In the genomic region with DNA sequence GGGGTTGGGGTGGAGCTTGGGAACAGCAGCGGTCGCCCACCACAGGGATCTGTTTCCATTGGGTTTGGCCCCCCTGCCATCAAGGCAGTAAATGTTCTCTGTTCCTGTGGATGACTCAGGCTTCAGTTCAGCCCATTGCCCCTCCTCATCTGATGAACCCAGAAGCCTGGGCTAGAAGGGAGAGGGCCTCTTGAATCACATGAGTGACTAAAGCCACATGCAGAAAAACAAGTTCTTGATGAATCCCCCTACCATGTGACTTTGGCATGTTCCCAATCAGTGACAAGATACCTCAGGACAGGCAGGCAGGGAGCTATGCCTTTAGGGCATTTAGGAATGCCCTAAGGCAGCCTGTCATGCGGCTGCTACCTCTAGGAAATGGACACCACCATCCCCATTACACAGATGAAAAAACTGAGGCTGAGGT, we compare ENCODE assay signal across 1 cellular context.
TF ChIP-seq lines count a peak whose summit lies in the region.

No MANE protein-coding gene starts in this region.

TF ChIP-seq in K562, 482 proteins besides CTCF, POLR2A, EP300 and RAD21:
- TF ChIP-seq VEZF1 (CRISPR knock-in tag; IDR thresholded peaks at IDR 0.05) (peak; percentile 40; the same call in 1 of the 2 replicates), ADNP (tag; IDR thresholded peaks at IDR 0.05) (peak; percentile 48; the same call in 1 of the 2 replicates), DMBX1 (CRISPR knock-in tag; IDR thresholded peaks at IDR 0.05; ENCODE audit: borderline replicate concordance) (no peak), FOXJ2 (tag; IDR thresholded peaks at IDR 0.05) (0 out of 2 replicates have a peak, but pooled peaks have one; percentile 41)
